In the genomic region with DNA sequence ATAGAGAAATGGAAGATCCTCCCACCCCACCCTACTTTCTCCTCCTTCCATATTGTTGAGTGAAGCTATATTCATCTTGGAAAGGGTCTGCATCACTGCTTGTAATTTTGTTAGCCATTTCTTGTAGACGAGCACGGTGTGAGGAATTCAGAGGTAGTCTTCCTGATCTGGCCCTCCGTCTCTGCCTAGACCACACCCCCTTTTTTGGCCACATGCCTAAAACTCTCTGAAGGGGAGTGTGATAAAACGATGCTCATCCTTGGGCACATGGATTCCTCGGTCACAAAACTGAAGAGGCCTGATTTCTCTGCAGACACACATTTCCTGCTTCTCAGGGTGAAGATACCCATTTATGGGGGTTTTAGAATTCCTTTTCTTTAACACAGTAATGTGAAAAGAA, we compare ENCODE assay signal across 20 cellular contexts.
"Had no signal": no experiment of that assay in that cellular context is flagged by ENCODE, and none has a peak within 500 bp of the region (broad histone marks: within the 10 kb centered on the region; RNA-seq: fewer than 3 reads in every experiment).

No MANE protein-coding gene starts in this region.

- DNase-seq: activated CD4-positive, alpha-beta T cell treated with anti-CD3 and anti-CD28 coated beads, Interleukin-2, amount 10 ng/mL, durations not matched to agents 24 days and 14 days; activated CD4-positive, CD25-positive, alpha-beta regulatory T cell; activated CD8-positive, alpha-beta memory T cell treated with anti-CD3 and anti-CD28 coated beads, Interleukin-2, amount 50 U/mL, for 4 hours; activated CD8-positive, alpha-beta T cell treated with anti-CD3 and anti-CD28 coated beads, Interleukin-2, amount 10 ng/mL, durations not matched to agents 7 days and 5 days; activated gamma-delta T cell treated with Interleukin-2 at 50 U/mL for 16 hours; activated naive CD8-positive, alpha-beta T cell treated with anti-CD3 and anti-CD28 coated beads, Interleukin-2, amount 10 ng/mL, durations not matched to agents 7 days and 5 days; activated T-cell treated with anti-CD3 and anti-CD28 coated beads, Interleukin-2, amount 50 U/mL, for 48 hours; anterior cingulate cortex; cerebellar nuclear complex; dermis blood vessel endothelial cell; left lung; mammary epithelial cell; mucosa of descending colon; naive thymus-derived CD8-positive, alpha-beta T cell; ovary; stimulated activated naive CD8-positive, alpha-beta T cell treated with anti-CD3 and anti-CD28 coated beads, Interleukin-15, Interleukin-2, amounts not matched to agents 100 U/mL and 50 U/mL, for 24 hours; transverse colon had no signal

- H3K27me3 ChIP-seq: breast epithelium, gastroesophageal sphincter, ovary, transverse colon had no signal

- H3K4me3 Mint-ChIP-seq: activated CD8-positive, alpha-beta T cell treated with anti-CD3 and anti-CD28 coated beads, Interleukin-2, amount 10 ng/mL, durations not matched to agents 7 days and 5 days; naive thymus-derived CD8-positive, alpha-beta T cell had no signal

- ATAC-seq: activated CD8-positive, alpha-beta T cell treated with anti-CD3 and anti-CD28 coated beads, Interleukin-2, amount 10 ng/mL, durations not matched to agents 7 days and 5 days; gastroesophageal sphincter; left lung; mucosa of descending colon; naive thymus-derived CD8-positive, alpha-beta T cell; sciatic nerve; stimulated activated naive CD8-positive, alpha-beta T cell treated with anti-CD3 and anti-CD28 coated beads, Interleukin-15, Interleukin-2, amounts not matched to agents 100 U/mL and 50 U/mL, for 24 hours had no signal

- H3K4me1 ChIP-seq: breast epithelium, left lung, transverse colon had no signal

- H3K4me3 ChIP-seq: gastroesophageal sphincter, left lung, mucosa of descending colon, ovary, transverse colon had no signal

- H3K36me3 Mint-ChIP-seq: activated naive CD8-positive, alpha-beta T cell treated with anti-CD3 and anti-CD28 coated beads, Interleukin-2, amount 10 ng/mL, durations not matched to agents 7 days and 5 days; naive thymus-derived CD8-positive, alpha-beta T cell had no signal

- H3K9me3 Mint-ChIP-seq: activated CD4-positive, alpha-beta T cell treated with anti-CD3 and anti-CD28 coated beads, Interleukin-2, amount 10 ng/mL, durations not matched to agents 24 days and 14 days; activated naive CD8-positive, alpha-beta T cell treated with anti-CD3 and anti-CD28 coated beads, Interleukin-2, amount 10 ng/mL, durations not matched to agents 7 days and 5 days had no signal

- H3K9me3 ChIP-seq: breast epithelium, gastroesophageal sphincter, left lung, mucosa of descending colon, ovary, transverse colon had no signal

- H3K27ac Mint-ChIP-seq: activated CD4-positive, alpha-beta T cell treated with anti-CD3 and anti-CD28 coated beads, Interleukin-2, amount 10 ng/mL, durations not matched to agents 24 days and 14 days; activated CD8-positive, alpha-beta T cell treated with anti-CD3 and anti-CD28 coated beads, Interleukin-2, amount 10 ng/mL, durations not matched to agents 7 days and 5 days; activated naive CD8-positive, alpha-beta T cell treated with anti-CD3 and anti-CD28 coated beads, Interleukin-2, amount 10 ng/mL, durations not matched to agents 7 days and 5 days; naive thymus-derived CD8-positive, alpha-beta T cell had no signal

- H3K36me3 ChIP-seq: breast epithelium, gastroesophageal sphincter, left lung, ovary, transverse colon had no signal
